ENCODE assay signal across 9 cellular contexts in the genomic region with DNA sequence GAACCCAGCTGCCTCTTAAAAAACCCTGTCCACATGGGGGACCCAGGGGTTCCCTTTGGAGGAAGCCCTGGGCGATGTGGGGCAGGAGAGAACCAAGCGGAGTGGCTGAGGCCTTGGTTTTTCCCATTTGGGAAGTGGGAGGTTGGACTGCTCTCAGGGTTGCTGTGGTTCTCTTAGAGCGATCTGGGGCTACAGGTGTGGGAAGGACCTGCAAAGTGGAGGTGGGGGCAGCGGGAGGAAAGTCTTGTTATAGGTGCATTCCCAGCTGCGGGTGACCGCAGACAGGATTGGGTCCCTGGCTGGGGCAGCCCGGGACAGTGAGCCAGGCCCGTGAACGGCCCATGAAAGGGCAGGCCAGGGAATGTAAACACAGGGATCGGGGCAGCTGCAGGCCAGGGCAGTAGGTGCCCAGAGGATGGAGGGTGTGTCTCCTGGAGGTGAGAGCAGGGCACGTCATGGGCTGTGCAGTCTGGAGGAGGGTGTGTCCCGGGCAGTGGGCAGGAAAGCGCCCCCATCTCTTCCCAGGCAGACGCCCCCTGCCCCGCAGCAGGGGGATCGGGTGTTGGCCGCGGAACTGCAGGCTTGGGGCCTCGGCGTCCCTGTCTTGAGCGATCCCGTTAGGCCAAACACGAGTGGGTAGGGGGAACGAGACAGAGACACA. TPM values are rescaled to one million over a fixed set of nuclear protein-coding genes. Genes with fewer than 3 reads are reported as not detected.
DNase-seq lines count a peak whose midpoint lies in the region; ATAC-seq and TF ChIP-seq lines count a peak whose summit lies in the region.
"Had no signal": no experiment of that assay in that cellular context is flagged by ENCODE, and none has a peak within 500 bp of the region (broad histone marks: within the 10 kb centered on the region; RNA-seq: fewer than 3 reads in every experiment).

No MANE protein-coding gene starts in this region.

- peak overlapping the region; percentile 54 for H3K27ac Mint-ChIP-seq in osteocyte (ENCODE audit: unreplicated experiment)

- H3K9me3 ChIP-seq in PC-3 (ENCODE audit: low read length) = no peaks in the 10 kb centered on the region

- no peaks in the 10 kb centered on the region for H4K20me1 ChIP-seq in PC-3 (ENCODE audit: low read length)

- CTCF ChIA-PET in PC-3 (lab: Charles Lee) = no interaction called here

- H3K9me3 Mint-ChIP-seq in osteocyte (ENCODE audit: unreplicated experiment) = peaks cover 4% of the 10 kb centered on the region

- peak overlapping the region; percentile 75 for H2AFZ ChIP-seq in PC-3 (ENCODE audit: low read length)

- H3K79me2 ChIP-seq in PC-3 (ENCODE audit: low read length) = no peaks in the 10 kb centered on the region

- H3K4me2 ChIP-seq in PC-3 (ENCODE audit: low read length) = peak overlapping the region; percentile 97

- no peaks in the 10 kb centered on the region for H3F3A ChIP-seq in PC-3 (ENCODE audit: low read length, unreplicated experiment)

- TF ChIP-seq CTCF in PC-3 (conservative IDR thresholded peaks at IDR 0.05; ENCODE audit: low read depth, low read length) = no peak
- TF ChIP-seq CTCF in osteocyte (IDR thresholded peaks at IDR 0.05) = no peak

- BruUV-seq in PC-3 (replicated peaks; lab: Mats Ljungman, UMichigan) = TSS peak; percentile 33

- peaks cover 23% of the 10 kb centered on the region for H3K36me3 ChIP-seq in PC-3 (ENCODE audit: low read depth, low read length)

- H3K4me1 ChIP-seq in PC-3 (ENCODE audit: insufficient read depth, low read length) = peaks cover 8% of the 10 kb centered on the region

- peak overlapping the region; percentile 68 for H3K4me3 ChIP-seq in PC-3 (ENCODE audit: low read length)

- POLR2A ChIA-PET in PC-3 (lab: Charles Lee; ENCODE audit: unreplicated experiment) = no interaction called here

- peaks cover 8% of the 10 kb centered on the region for H3K27me3 Mint-ChIP-seq in osteocyte (ENCODE audit: unreplicated experiment)

- intact Hi-C loops in PC-3 (cut with micrococcal nuclease) = no loop called here

- H3K27ac ChIP-seq in PC-3 (ENCODE audit: low read length) = no peak overlapping the region

- DNase-seq in ELF-1 (ENCODE audit: low read depth, low spot score) = peak; percentile 18
- DNase-seq in PC-3 = peak; percentile 14
- DNase-seq in osteocyte (ENCODE audit: extremely low spot score, unreplicated experiment) = no peak
- no peak for DNase-seq in HCEC 1CT

- ATAC-seq in PC-3 = no peak
- ATAC-seq in esophagus mucosa = peak; percentile 5
- no peak for ATAC-seq in HG03571 (IDR thresholded peaks at IDR 0.05; ENCODE audit: unreplicated experiment)
- ATAC-seq in HG02870 (IDR thresholded peaks at IDR 0.05; ENCODE audit: unreplicated experiment) = no peak
- ATAC-seq in HG02571 (IDR thresholded peaks at IDR 0.05; ENCODE audit: unreplicated experiment) = no peak

- H3K4me3 Mint-ChIP-seq in osteocyte (ENCODE audit: unreplicated experiment) = peak overlapping the region; percentile 89

- no peaks in the 10 kb centered on the region for H3K27me3 ChIP-seq in PC-3 (ENCODE audit: low read length)

- peak overlapping the region; percentile 39; the same call in 1 of the 2 replicates for H3K9ac ChIP-seq in PC-3 (ENCODE audit: low read length)

- peaks cover 17% of the 10 kb centered on the region for H3K4me1 Mint-ChIP-seq in osteocyte (ENCODE audit: unreplicated experiment)

- H3K9me2 ChIP-seq in PC-3 (replicated peaks; ENCODE audit: low read length) = no peaks in the 10 kb centered on the region

- H3K36me3 Mint-ChIP-seq in osteocyte (ENCODE audit: unreplicated experiment) = peaks cover 23% of the 10 kb centered on the region

RNA-seq across cellular contexts. Expression of gene SLC25A23, which starts 0.8 kb away (rescaled TPM):
- total RNA-seq in PC-3 (2014; rRNA removed) (61.4 and 80.0 TPM in 2 replicates), esophagus mucosa (31.1 TPM), osteocyte (50.8 and 51.6 TPM in 2 replicates)

RNA-seq across cellular contexts. Expression of gene CRB3, which starts 5.2 kb away (rescaled TPM):
- 67.4 and 71.3 TPM in 2 replicates for total RNA-seq in PC-3 (2014; rRNA removed)
- total RNA-seq in esophagus mucosa = 37.3 TPM
- not detected in 2 replicates for total RNA-seq in osteocyte

RNA-seq across cellular contexts. Expression of gene DENND1C, which starts 22.8 kb away (rescaled TPM):
- total RNA-seq in PC-3 (2014; rRNA removed) = not detected in 2 replicates
- total RNA-seq in esophagus mucosa = 1.3 TPM
- not detected in 2 replicates for total RNA-seq in osteocyte
- total RNA-seq: M059J had no signal

RNA-seq across cellular contexts. Expression of gene SLC25A41, which starts 25.3 kb away (rescaled TPM):
- total RNA-seq in PC-3 (2014; rRNA removed) (0.26 TPM in 1 of 2 replicates, not detected in the other), esophagus mucosa (0.36 TPM), osteocyte (0.27 TPM in 1 of 2 replicates, not detected in the other)
- total RNA-seq: M059J had no signal

RNA-seq across cellular contexts. Expression of gene KHSRP, which starts 34.2 kb away (rescaled TPM):
- 373 and 518 TPM in 2 replicates for total RNA-seq in PC-3 (2014; rRNA removed)
- 148 TPM for total RNA-seq in esophagus mucosa
- 240 and 241 TPM in 2 replicates for total RNA-seq in osteocyte

Comparison
In these comparisons a context has a peak if more than half of its experiments do, and no peak if none do; other contexts are left out.
1. DNase-seq: peak in ELF-1 (single experiment) and PC-3 (single experiment); none in osteocyte (single experiment) and HCEC 1CT (single experiment).
2. RNA of gene CRB3, which starts 5.2 kb away (total RNA-seq): 67.4 to 71.3 TPM in PC-3 and 37.3 TPM in esophagus mucosa (single experiment); not detected in osteocyte; every median in the first group is over 10 times any median in the second.